Comparison of ENCODE assay signal across 1 cellular context in the genomic region with DNA sequence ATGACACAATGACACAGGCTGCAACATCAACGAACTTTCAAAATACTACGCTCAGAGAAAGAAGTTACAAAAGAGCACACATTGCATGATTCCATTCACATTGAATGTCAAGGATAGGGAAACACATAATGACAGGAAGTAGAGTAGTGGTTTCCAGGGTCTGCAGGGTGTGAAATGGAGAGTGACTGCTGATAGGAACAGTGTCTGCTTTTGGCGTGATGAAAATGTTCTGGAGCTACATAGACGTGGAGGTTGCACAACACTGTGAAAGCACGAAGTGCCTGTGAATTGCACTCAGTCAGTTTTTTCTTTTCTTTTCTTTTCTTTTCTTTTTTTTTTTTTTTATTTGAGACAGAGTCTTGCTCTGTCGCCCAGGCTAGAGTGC.
TF ChIP-seq lines count a peak whose summit lies in the region.

No MANE protein-coding gene starts in this region.

TF ChIP-seq in HepG2, 621 proteins besides CTCF, POLR2A, EP300 and RAD21:
- TF ChIP-seq, protein P1, sequence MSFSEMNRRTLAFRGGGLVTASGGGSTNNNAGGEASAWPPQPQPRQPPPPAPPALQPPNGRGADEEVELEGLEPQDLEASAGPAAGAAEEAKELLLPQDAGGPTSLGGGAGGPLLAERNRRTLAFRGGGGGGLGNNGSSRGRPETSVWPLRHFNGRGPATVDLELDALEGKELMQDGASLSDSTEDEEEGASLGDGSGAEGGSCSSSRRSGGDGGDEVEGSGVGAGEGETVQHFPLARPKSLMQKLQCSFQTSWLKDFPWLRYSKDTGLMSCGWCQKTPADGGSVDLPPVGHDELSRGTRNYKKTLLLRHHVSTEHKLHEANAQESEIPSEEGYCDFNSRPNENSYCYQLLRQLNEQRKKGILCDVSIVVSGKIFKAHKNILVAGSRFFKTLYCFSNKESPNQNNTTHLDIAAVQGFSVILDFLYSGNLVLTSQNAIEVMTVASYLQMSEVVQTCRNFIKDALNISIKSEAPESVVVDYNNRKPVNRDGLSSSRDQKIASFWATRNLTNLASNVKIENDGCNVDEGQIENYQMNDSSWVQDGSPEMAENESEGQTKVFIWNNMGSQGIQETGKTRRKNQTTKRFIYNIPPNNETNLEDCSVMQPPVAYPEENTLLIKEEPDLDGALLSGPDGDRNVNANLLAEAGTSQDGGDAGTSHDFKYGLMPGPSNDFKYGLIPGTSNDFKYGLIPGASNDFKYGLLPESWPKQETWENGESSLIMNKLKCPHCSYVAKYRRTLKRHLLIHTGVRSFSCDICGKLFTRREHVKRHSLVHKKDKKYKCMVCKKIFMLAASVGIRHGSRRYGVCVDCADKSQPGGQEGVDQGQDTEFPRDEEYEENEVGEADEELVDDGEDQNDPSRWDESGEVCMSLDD (CRISPR knock-in tag; IDR thresholded peaks at IDR 0.05; ENCODE audit: borderline replicate concordance) = no peak
- TF ChIP-seq ZC3H4 (CRISPR knock-in tag; IDR thresholded peaks at IDR 0.05; ENCODE audit: borderline replicate concordance) (no peak), KDM5A (IDR thresholded peaks at IDR 0.05; ENCODE audit: borderline replicate concordance, low read length) (no peak), ZSCAN9 (CRISPR knock-in tag; IDR thresholded peaks at IDR 0.05; ENCODE audit: borderline replicate concordance) (no peak), MEF2D (CRISPR knock-in tag; IDR thresholded peaks at IDR 0.05) (no peak), PPARG (CRISPR knock-in tag; conservative IDR thresholded peaks at IDR 0.05) (no peak), MATR3 (CRISPR knock-in tag; IDR thresholded peaks at IDR 0.05) (no peak), ZKSCAN1 (IDR thresholded peaks at IDR 0.05; ENCODE audit: low read length) (no peak), ZNF432 (CRISPR knock-in tag; IDR thresholded peaks at IDR 0.05; ENCODE audit: borderline replicate concordance) (no peak), JUN (CRISPR knock-in tag; IDR thresholded peaks at IDR 0.05) (no peak), BCL6 (CRISPR knock-in tag; IDR thresholded peaks at IDR 0.05) (no peak)
- TF ChIP-seq, protein P2, sequence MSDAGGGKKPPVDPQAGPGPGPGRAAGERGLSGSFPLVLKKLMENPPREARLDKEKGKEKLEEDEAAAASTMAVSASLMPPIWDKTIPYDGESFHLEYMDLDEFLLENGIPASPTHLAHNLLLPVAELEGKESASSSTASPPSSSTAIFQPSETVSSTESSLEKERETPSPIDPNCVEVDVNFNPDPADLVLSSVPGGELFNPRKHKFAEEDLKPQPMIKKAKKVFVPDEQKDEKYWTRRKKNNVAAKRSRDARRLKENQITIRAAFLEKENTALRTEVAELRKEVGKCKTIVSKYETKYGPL (CRISPR knock-in tag; IDR thresholded peaks at IDR 0.05) = no peak
- TF ChIP-seq, protein P3, sequence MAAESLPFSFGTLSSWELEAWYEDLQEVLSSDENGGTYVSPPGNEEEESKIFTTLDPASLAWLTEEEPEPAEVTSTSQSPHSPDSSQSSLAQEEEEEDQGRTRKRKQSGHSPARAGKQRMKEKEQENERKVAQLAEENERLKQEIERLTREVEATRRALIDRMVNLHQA (CRISPR knock-in tag; IDR thresholded peaks at IDR 0.05) = no peak
- TF ChIP-seq, protein P4, sequence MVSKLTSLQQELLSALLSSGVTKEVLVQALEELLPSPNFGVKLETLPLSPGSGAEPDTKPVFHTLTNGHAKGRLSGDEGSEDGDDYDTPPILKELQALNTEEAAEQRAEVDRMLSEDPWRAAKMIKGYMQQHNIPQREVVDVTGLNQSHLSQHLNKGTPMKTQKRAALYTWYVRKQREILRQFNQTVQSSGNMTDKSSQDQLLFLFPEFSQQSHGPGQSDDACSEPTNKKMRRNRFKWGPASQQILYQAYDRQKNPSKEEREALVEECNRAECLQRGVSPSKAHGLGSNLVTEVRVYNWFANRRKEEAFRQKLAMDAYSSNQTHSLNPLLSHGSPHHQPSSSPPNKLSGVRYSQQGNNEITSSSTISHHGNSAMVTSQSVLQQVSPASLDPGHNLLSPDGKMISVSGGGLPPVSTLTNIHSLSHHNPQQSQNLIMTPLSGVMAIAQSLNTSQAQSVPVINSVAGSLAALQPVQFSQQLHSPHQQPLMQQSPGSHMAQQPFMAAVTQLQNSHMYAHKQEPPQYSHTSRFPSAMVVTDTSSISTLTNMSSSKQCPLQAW (CRISPR knock-in tag; IDR thresholded peaks at IDR 0.05) = no peak
